ENCODE assay signal across 16 cellular contexts in genomic region chr11:41522899-41523672, GRCh38.
"Had no signal": no experiment of that assay in that cellular context is flagged by ENCODE, and none has a peak within 500 bp of the region (broad histone marks: within the 10 kb centered on the region; RNA-seq: fewer than 3 reads in every experiment).

No MANE protein-coding gene starts in this region.

- H3K4me3 ChIP-seq: gastrocnemius medialis, heart right ventricle, spleen, tibial nerve had no signal

- H3K27ac ChIP-seq: gastrocnemius medialis, heart right ventricle, spleen, tibial nerve had no signal

- H3K27ac Mint-ChIP-seq: activated CD4-positive, alpha-beta memory T cell treated with anti-CD3 and anti-CD28 coated beads for 36 hours; activated naive CD8-positive, alpha-beta T cell treated with anti-CD3 and anti-CD28 coated beads for 36 hours; activated T-cell treated with anti-CD3 and anti-CD28 coated beads, Interleukin-2, amount 50 U/mL, for 72 hours; stimulated activated memory B cell treated with anti-CD40 and anti-IgM and Interleukin-4, amounts not matched to agents 10 μg/mL and 1 μg/mL and 100 μg/mL, for 72 hours had no signal

- DNase-seq: activated CD4-positive, alpha-beta memory T cell treated with anti-CD3 and anti-CD28 coated beads for 36 hours; activated CD8-positive, alpha-beta memory T cell treated with anti-CD3 and anti-CD28 coated beads, Interleukin-2, amount 50 U/mL, for 4 hours; activated gamma-delta T cell treated with Interleukin-2 at 50 U/mL for 16 hours; activated naive CD8-positive, alpha-beta T cell treated with anti-CD3 and anti-CD28 coated beads for 36 hours; activated T-cell treated with anti-CD3 and anti-CD28 coated beads, Interleukin-2, amount 50 U/mL, for 72 hours; anterior cingulate cortex; gastrocnemius medialis; heart right ventricle; midbrain; posterior cingulate gyrus; right cardiac atrium; spleen; stimulated activated CD4-positive, alpha-beta T cell treated with anti-CD3 and anti-CD28 coated beads, Interleukin-1b, Interleukin-23, amount 100 ng/mL, for 48 hours; T-helper 2 cell had no signal

- H3K9me3 ChIP-seq: gastrocnemius medialis, heart right ventricle, tibial nerve had no signal

- H3K4me1 ChIP-seq: gastrocnemius medialis, heart right ventricle, spleen, tibial nerve had no signal

- H3K36me3 ChIP-seq: gastrocnemius medialis, heart right ventricle, spleen, tibial nerve had no signal

- H3K27me3 Mint-ChIP-seq: activated CD4-positive, alpha-beta memory T cell treated with anti-CD3 and anti-CD28 coated beads for 36 hours; activated naive CD8-positive, alpha-beta T cell treated with anti-CD3 and anti-CD28 coated beads for 36 hours; stimulated activated memory B cell treated with anti-CD40 and anti-IgM and Interleukin-4, amounts not matched to agents 10 μg/mL and 1 μg/mL and 100 μg/mL, for 72 hours had no signal

- ATAC-seq: activated T-cell treated with anti-CD3 and anti-CD28 coated beads, Interleukin-2, amount 50 U/mL, for 72 hours; gastrocnemius medialis; heart right ventricle; right cardiac atrium; stimulated activated memory B cell treated with anti-CD40 and anti-IgM and Interleukin-4, amounts not matched to agents 10 μg/mL and 1 μg/mL and 100 μg/mL, for 72 hours had no signal

- H3K27me3 ChIP-seq: gastrocnemius medialis, heart right ventricle, spleen, tibial nerve had no signal

- H3K4me1 Mint-ChIP-seq: activated naive CD8-positive, alpha-beta T cell treated with anti-CD3 and anti-CD28 coated beads for 36 hours; stimulated activated memory B cell treated with anti-CD40 and anti-IgM and Interleukin-4, amounts not matched to agents 10 μg/mL and 1 μg/mL and 100 μg/mL, for 72 hours had no signal

- H3K36me3 Mint-ChIP-seq: activated CD4-positive, alpha-beta memory T cell treated with anti-CD3 and anti-CD28 coated beads for 36 hours; activated naive CD8-positive, alpha-beta T cell treated with anti-CD3 and anti-CD28 coated beads for 36 hours; stimulated activated memory B cell treated with anti-CD40 and anti-IgM and Interleukin-4, amounts not matched to agents 10 μg/mL and 1 μg/mL and 100 μg/mL, for 72 hours had no signal

- H3K9me3 Mint-ChIP-seq: stimulated activated memory B cell treated with anti-CD40 and anti-IgM and Interleukin-4, amounts not matched to agents 10 μg/mL and 1 μg/mL and 100 μg/mL, for 72 hours had no signal

- H3K4me3 Mint-ChIP-seq: activated CD4-positive, alpha-beta memory T cell treated with anti-CD3 and anti-CD28 coated beads for 36 hours; activated naive CD8-positive, alpha-beta T cell treated with anti-CD3 and anti-CD28 coated beads for 36 hours; activated T-cell treated with anti-CD3 and anti-CD28 coated beads, Interleukin-2, amount 50 U/mL, for 72 hours; stimulated activated memory B cell treated with anti-CD40 and anti-IgM and Interleukin-4, amounts not matched to agents 10 μg/mL and 1 μg/mL and 100 μg/mL, for 72 hours had no signal
